In the genomic region with DNA sequence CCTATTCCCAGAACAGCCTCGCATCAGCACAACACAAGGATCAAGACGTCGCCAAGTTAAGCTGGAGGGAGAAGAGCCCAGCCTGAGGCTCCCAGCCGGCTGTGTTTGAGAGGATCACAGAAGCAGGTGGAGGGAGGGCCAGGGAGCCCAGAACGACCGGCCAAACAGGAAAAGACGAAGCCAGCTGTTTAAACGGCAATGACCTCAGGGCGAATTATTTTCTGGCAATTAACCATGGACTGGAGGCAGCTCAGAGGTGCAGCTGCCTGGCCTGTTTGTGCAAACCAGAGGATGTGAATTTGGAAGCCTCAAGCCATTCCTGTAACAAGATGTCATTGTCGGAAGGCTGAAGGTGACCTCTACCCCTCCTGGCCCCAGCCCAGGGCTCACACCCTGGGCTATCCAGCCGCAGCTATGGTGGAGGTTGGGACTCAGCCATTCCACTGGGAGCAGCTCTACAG, we compare ENCODE assay signal across 10 cellular contexts.
A peak's percentile ranks its signal among the peaks of the same experiment; 100 is the strongest.
DNase-seq lines count a peak whose midpoint lies in the region; ATAC-seq and TF ChIP-seq lines count a peak whose summit lies in the region.
"Had no signal": no experiment of that assay in that cellular context is flagged by ENCODE, and none has a peak within 500 bp of the region (broad histone marks: within the 10 kb centered on the region; RNA-seq: fewer than 3 reads in every experiment).

No MANE protein-coding gene starts in this region.

- WGBS in GM23248 (ENCODE audit: low coverage in 1 of 2, low lambda C conversion rate in 2 of 2, missing lambda C conversion rate in 2 of 2), 2 experiments: 55 to 58% methylated on average over 11 of the region's 11 CpGs

- H3K79me2 ChIP-seq in GM23248 (ENCODE audit: insufficient read depth): no peaks in the 10 kb centered on the region

- H3K36me3 ChIP-seq in GM23248 (ENCODE audit: low read depth): no peaks in the 10 kb centered on the region
- H3K36me3 ChIP-seq in ascending aorta: no peaks in the 10 kb centered on the region

- H3F3A ChIP-seq in GM23248 (ENCODE audit: insufficient read depth): no peaks in the 10 kb centered on the region

- intact Hi-C loops in sciatic nerve (cut with DNase I) (no loop called here), ascending aorta (cut with DNase I) (no loop called here)

- H3K4me2 ChIP-seq in GM23248 (ENCODE audit: unreplicated experiment): no peak overlapping the region

- in situ Hi-C loops in GM23248 (cut with MboI): no loop called here

- ATAC-seq in sciatic nerve: peak; percentile 92

- H3K9me2 ChIP-seq in GM23248 (ENCODE audit: insufficient read depth): no peaks in the 10 kb centered on the region

- H3K27ac ChIP-seq in GM23248 (no peak overlapping the region), ascending aorta (no peak overlapping the region)

- H4K20me1 ChIP-seq in GM23248 (ENCODE audit: insufficient read depth): no peaks in the 10 kb centered on the region

- DNase-seq in GM23248: peak; percentile 24
- peak; percentile 96 for DNase-seq in NCI-H748 (lab: John Stamatoyannopoulos, UW; ENCODE audit: unreplicated experiment)
- peak; percentile 45 for DNase-seq in fibroblast of the conjunctiva (ENCODE audit: low read depth)
- DNase-seq in sciatic nerve (ENCODE audit: low spot score): peak; percentile 85
- DNase-seq in cerebellar cortex (ENCODE audit: low spot score): no peak
- DNase-seq in GF-D8 (lab: John Stamatoyannopoulos, UW): no peak
- no peak for DNase-seq in stimulated activated CD4-positive, alpha-beta T cell treated with anti-CD3 and anti-CD28 coated beads, Interleukin-2, amount 100 ng/mL, for 24 hours
- no peak for DNase-seq in ascending aorta (ENCODE audit: low spot score in 2 of 2)
- DNase-seq: activated CD4-positive, alpha-beta memory T cell treated with anti-CD3 and anti-CD28 coated beads, Interleukin-2, amount 10 ng/mL, durations not matched to agents 7 days and 5 days; stimulated activated CD8-positive, alpha-beta memory T cell treated with anti-CD3 and anti-CD28 coated beads, Interleukin-4, amount 100 ng/mL, for 48 hours had no signal

- H3K27me3 ChIP-seq in GM23248 (replicated peaks; ENCODE audit: insufficient read depth): peaks cover 13% of the 10 kb centered on the region
- H3K27me3 ChIP-seq in ascending aorta: no peaks in the 10 kb centered on the region

- H3K4me3 ChIP-seq in GM23248 (no peak overlapping the region), ascending aorta (no peak overlapping the region)

- H3K9me3 ChIP-seq in GM23248 (ENCODE audit: low read depth) (no peaks in the 10 kb centered on the region), ascending aorta (no peaks in the 10 kb centered on the region)

- H2AFZ ChIP-seq in GM23248: no peak overlapping the region

- peaks cover 10% of the 10 kb centered on the region for H3K4me1 ChIP-seq in GM23248 (ENCODE audit: insufficient read depth)
- peaks cover 0 to 4% of the 10 kb centered on the region in 2 donors for H3K4me1 ChIP-seq in ascending aorta

- no peak for TF ChIP-seq CTCF in ascending aorta (IDR thresholded peaks at IDR 0.05)

- no peak overlapping the region for H3K9ac ChIP-seq in GM23248

Comparison
In these comparisons a context has a peak if more than half of its experiments do, and no peak if none do; other contexts are left out.
1. DNase-seq: peak in GM23248 (single experiment), NCI-H748 (single experiment), fibroblast of the conjunctiva (single experiment) and sciatic nerve (single experiment); none in cerebellar cortex (single experiment), GF-D8 (single experiment), stimulated activated CD4-positive, alpha-beta T cell treated with anti-CD3 and anti-CD28 coated beads, Interleukin-2, amount 100 ng/mL, for 24 hours (0 of 2) and ascending aorta (0 of 2).